ENCODE assay signal across 8 cellular contexts in the genomic region with DNA sequence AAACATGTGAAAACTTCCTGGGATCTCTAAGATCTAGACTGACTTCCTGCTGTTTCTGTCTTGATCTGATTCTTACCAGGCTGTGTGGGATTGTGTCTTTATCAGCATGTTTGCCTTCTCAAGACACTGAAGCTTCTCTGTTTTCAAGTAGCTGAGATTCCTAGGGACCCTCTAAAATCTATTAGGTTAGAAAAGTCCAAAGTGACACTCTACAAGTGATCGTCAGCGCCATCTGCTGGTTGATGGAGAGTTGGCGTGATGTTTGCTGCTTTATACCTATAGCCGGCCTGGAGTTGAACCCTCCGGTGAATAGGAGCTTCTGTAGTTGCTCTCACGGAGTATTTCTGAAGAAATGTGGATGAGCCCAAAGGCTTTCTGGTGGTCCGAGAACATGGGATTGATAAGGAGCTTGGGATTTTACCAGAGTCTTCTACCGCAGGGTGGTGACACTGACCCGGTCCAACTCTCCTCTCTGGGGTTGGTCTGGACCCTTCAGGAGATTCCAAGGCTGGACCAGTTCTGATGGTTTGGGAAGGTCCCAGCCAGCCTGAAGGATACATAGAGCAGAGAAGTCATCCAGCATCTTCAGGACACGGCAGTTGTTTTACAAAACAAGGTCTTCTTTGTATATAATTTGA.
DNase-seq lines count a peak whose midpoint lies in the region; ATAC-seq and TF ChIP-seq lines count a peak whose summit lies in the region.

No MANE protein-coding gene starts in this region.

- no peak overlapping the region for H3K4me3 ChIP-seq in A673 (ENCODE audit: low read depth, low read length, poor library complexity, severe bottlenecking)
- no peak overlapping the region for H3K4me3 ChIP-seq in NB4 (ENCODE audit: low read depth, low read length)
- no peak overlapping the region for H3K4me3 ChIP-seq in right atrium auricular region
- H3K4me3 ChIP-seq in gastrocnemius medialis: no peak overlapping the region

- TF ChIP-seq CTCF in A673 (conservative IDR thresholded peaks at IDR 0.05; ENCODE audit: low read depth, low read length): peak; percentile 91
- peak; percentile 81 for TF ChIP-seq CTCF in NB4 (IDR thresholded peaks at IDR 0.05; ENCODE audit: low read depth, low read length)
- peak; percentile 76 to 87 for TF ChIP-seq CTCF in right atrium auricular region (IDR thresholded peaks at IDR 0.05)
- peak; percentile 53 to 84 (median 69) for TF ChIP-seq CTCF in gastrocnemius medialis (IDR thresholded peaks at IDR 0.05 in 4 of 5, conservative IDR thresholded peaks at IDR 0.05 in 1 of 5)

- CTCF ChIA-PET in A673 (lab: Charles Lee): interaction anchor here (0.6 to 1.4 kb wide), 5 partner anchors 27 to 304 kb away, joined by 3 to 5 read pairs (median 3); no protein-coding TSS in a partner anchor

- intact Hi-C loops in A673 (cut with micrococcal nuclease; ENCODE audit: unreplicated experiment): loop anchor here (2.0 to 10.0 kb wide), 3 partner anchors 91 to 294 kb away; no protein-coding TSS in a partner anchor
- intact Hi-C loops in gastrocnemius medialis (cut with DNase I; ENCODE audit: low total_unique reads): loop anchor here (2.0 to 5.0 kb wide), 3 partner anchors 92 to 291 kb away; no protein-coding TSS in a partner anchor

- H3K27ac ChIP-seq in A673 (ENCODE audit: low read depth, low read length, poor library complexity, severe bottlenecking) (no peak overlapping the region), right atrium auricular region (no peak overlapping the region), gastrocnemius medialis (no peak overlapping the region)

- in situ Hi-C loops in gastrocnemius medialis (cut with MboI; ENCODE audit: low sequenced_read_pairs in 4 of 4): loop anchor here in 3 of 4 donors (10.0 to 25.0 kb wide), 5 partner anchors 94 to 404 kb away; partner anchors contain the start of gene ANKRD29 (in 1 of the 3)

- H3K36me3 ChIP-seq in A673 (ENCODE audit: insufficient read depth, low read length, poor library complexity, severe bottlenecking): no peaks in the 10 kb centered on the region
- H3K36me3 ChIP-seq in right atrium auricular region: no peaks in the 10 kb centered on the region
- no peaks in the 10 kb centered on the region for H3K36me3 ChIP-seq in gastrocnemius medialis

- H3K4me1 ChIP-seq in A673 (ENCODE audit: insufficient read depth, low read length, poor library complexity, severe bottlenecking): no peaks in the 10 kb centered on the region
- H3K4me1 ChIP-seq in right atrium auricular region: no peaks in the 10 kb centered on the region
- H3K4me1 ChIP-seq in gastrocnemius medialis: no peaks in the 10 kb centered on the region

- no peaks in the 10 kb centered on the region for H3K9me3 ChIP-seq in A673 (ENCODE audit: low read depth, low read length, poor library complexity, severe bottlenecking)
- no peaks in the 10 kb centered on the region for H3K9me3 ChIP-seq in right atrium auricular region
- no peaks in the 10 kb centered on the region for H3K9me3 ChIP-seq in gastrocnemius medialis

- peak; percentile 65 for ATAC-seq in GM18502 (IDR thresholded peaks at IDR 0.05; ENCODE audit: poor library complexity, unreplicated experiment)
- ATAC-seq in gastrocnemius medialis: peak; percentile 77 to 87
- ATAC-seq in GM21737 (IDR thresholded peaks at IDR 0.05; ENCODE audit: unreplicated experiment): no peak

- peak; percentile 84 for DNase-seq in A673 (ENCODE audit: low spot score)
- peak; percentile 66 for DNase-seq in NB4 (ENCODE audit: low read depth)
- peak; percentile 63 for DNase-seq in T follicular helper cell (ENCODE audit: low read depth)
- peak; percentile 45 for DNase-seq in amniotic epithelial cell (ENCODE audit: low read depth)
- peak; percentile 84 for DNase-seq in right atrium auricular region (ENCODE audit: low spot score)
- peak; percentile 24 to 43 for DNase-seq in gastrocnemius medialis

- TF ChIP-seq POLR2A in NB4 (IDR thresholded peaks at IDR 0.05; ENCODE audit: extremely low read depth, insufficient read length): no peak
- no peak for TF ChIP-seq POLR2A in gastrocnemius medialis (IDR thresholded peaks at IDR 0.05)

- POLR2A ChIA-PET in A673 (lab: Charles Lee; ENCODE audit: low non-redundant PET): no interaction called here

- BruUV-seq in A673 (replicated peaks; lab: Mats Ljungman, UMichigan): no TSS peak

- H3K27me3 ChIP-seq in A673 (replicated peaks; ENCODE audit: insufficient read depth, low read depth, low read length, poor library complexity) (no peaks in the 10 kb centered on the region), right atrium auricular region (no peaks in the 10 kb centered on the region), gastrocnemius medialis (no peaks in the 10 kb centered on the region)

Comparison
In these comparisons a context has a peak if more than half of its experiments do, and no peak if none do; other contexts are left out.
1. DNase-seq: peak in every context shown above with its lines; median percentile 84 in A673; 84 in right atrium auricular region; 66 in NB4; 63 in T follicular helper cell; 45 in amniotic epithelial cell; 34 in gastrocnemius medialis.